Comparison of ENCODE assay signal across 1 cellular context in genomic region chr17:35578195-35578928, GRCh38.
A peak's percentile ranks its signal among the peaks of the same experiment; 100 is the strongest.
TF ChIP-seq lines count a peak whose summit lies in the region.

Gene PEX12 (minus strand): TSS chr17:35578571. CDS start chr17:35578021, 550 bp downstream.

TF ChIP-seq in A549, 52 proteins besides CTCF, POLR2A, EP300 and RAD21 (continued from another document):
- TF ChIP-seq HES2 (IDR thresholded peaks at IDR 0.05) (no peak), ZSCAN20 (CRISPR knock-in tag; IDR thresholded peaks at IDR 0.05) (no peak), CBX8 (IDR thresholded peaks at IDR 0.05) (no peak), HOXB5 (CRISPR knock-in tag; IDR thresholded peaks at IDR 0.05) (0 out of 2 replicates have a peak, but pooled peaks have one; percentile 44), BCL3 (IDR thresholded peaks at IDR 0.05) (peak; percentile 95)
- TF ChIP-seq, protein P1, sequence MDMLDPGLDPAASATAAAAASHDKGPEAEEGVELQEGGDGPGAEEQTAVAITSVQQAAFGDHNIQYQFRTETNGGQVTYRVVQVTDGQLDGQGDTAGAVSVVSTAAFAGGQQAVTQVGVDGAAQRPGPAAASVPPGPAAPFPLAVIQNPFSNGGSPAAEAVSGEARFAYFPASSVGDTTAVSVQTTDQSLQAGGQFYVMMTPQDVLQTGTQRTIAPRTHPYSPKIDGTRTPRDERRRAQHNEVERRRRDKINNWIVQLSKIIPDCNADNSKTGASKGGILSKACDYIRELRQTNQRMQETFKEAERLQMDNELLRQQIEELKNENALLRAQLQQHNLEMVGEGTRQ (IDR thresholded peaks at IDR 0.05): no peak
- TF ChIP-seq, protein P2, sequence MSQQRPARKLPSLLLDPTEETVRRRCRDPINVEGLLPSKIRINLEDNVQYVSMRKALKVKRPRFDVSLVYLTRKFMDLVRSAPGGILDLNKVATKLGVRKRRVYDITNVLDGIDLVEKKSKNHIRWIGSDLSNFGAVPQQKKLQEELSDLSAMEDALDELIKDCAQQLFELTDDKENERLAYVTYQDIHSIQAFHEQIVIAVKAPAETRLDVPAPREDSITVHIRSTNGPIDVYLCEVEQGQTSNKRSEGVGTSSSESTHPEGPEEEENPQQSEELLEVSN (IDR thresholded peaks at IDR 0.05; ENCODE audit: borderline replicate concordance, low read depth): peak; percentile 59; the same call in 1 of the 2 replicates
